Comparison of ENCODE assay signal across 8 cellular contexts in genomic region chr20:59997886-59998285, GRCh38. TPM values are rescaled to one million over a fixed set of nuclear protein-coding genes. Genes with fewer than 3 reads are reported as not detected.
"Had no signal": no experiment of that assay in that cellular context is flagged by ENCODE, and none has a peak within 500 bp of the region (broad histone marks: within the 10 kb centered on the region; RNA-seq: fewer than 3 reads in every experiment).

No MANE protein-coding gene starts in this region.

- H3K9me3 ChIP-seq: HAP-1 had no signal

- H3K27ac ChIP-seq: GM23248 had no signal

- DNase-seq: GM23248, GOT3, H7, HFFc6, IMR-90 had no signal

- ATAC-seq: HCT116, K562 had no signal

- H3K36me3 ChIP-seq: HAP-1 had no signal

- H3K4me1 ChIP-seq: HAP-1 had no signal

- H3K4me3 ChIP-seq: GM23248, HAP-1, K562 had no signal

RNA-seq across cellular contexts. Expression of gene CDH26, which starts 39.7 kb away (rescaled TPM):
- total RNA-seq: GM23248, IMR-90 had no signal
